8 cellular contexts compared by ENCODE assay signal in the genomic region with DNA sequence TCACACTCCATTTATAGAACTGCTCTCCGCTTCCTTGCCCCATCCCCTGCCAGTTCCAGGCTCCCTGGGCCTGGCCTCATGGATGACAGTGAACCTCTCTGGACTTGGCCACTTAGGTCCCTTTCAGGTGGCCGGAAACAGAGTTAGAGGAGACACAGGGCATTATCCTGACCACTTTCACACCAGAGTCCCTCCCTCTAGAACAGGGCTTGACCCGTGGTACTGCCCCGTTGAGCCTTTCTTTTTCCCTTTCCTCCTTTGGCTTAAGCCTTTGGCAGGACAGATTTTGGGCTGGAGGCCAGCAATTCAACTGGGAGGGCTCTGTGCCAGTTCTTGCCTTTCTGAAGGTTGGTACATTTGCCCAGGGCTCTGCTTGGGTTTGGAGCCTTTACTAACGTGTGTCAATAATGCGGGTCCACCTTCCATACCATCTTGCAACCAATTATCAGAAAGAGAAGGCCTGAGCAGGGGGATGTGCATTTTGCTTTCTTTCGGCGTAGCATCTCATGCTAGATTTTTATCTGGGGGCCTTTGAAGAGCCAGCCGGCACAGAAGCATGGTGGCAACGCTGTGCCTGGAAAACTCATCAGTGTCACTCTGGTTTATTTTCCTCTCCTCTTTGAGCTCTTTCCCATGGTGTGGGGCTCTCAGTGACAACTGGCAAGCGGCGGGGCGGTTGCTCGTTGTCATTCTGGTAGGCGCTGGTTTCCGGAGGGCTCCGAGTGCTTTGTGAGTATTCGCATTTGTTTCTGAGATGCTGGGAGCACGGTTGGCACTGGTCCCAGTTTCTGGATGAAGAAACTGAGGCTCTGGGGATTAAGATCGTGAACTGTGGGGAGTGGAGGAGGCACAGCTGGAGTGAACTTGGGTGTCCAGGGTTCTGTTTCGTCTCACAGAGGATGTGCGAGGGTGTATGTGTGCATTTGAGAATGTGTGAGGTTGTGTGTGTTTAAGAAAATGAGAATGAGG.
DNase-seq lines count a peak whose midpoint lies in the region; ATAC-seq lines count a peak whose summit lies in the region.

No MANE protein-coding gene starts in this region.

- no peak overlapping the region for H3K4me3 Mint-ChIP-seq in stimulated activated naive B cell treated with anti-CD40 and anti-IgM and Interleukin-4, amounts not matched to agents 10 μg/mL and 1 μg/mL and 100 μg/mL, for 72 hours

- DNase-seq in NCI-H2029 (lab: John Stamatoyannopoulos, UW), result peak; percentile 71
- peak in 53 of 58 donors; percentile 34 to 94 (median 76) for DNase-seq in anterior cingulate cortex (lab: John Stamatoyannopoulos, UW)
- DNase-seq in inferior parietal cortex (ENCODE audit: extremely low spot score), result peak; percentile 88
- DNase-seq in stimulated activated naive B cell treated with anti-CD40 and anti-IgM and Interleukin-4, amounts not matched to agents 10 μg/mL and 1 μg/mL and 100 μg/mL, for 72 hours, result no peak
- DNase-seq in NCI-H146 (lab: John Stamatoyannopoulos, UW), result no peak

- H3K27ac Mint-ChIP-seq in stimulated activated naive B cell treated with anti-CD40 and anti-IgM and Interleukin-4, amounts not matched to agents 10 μg/mL and 1 μg/mL and 100 μg/mL, for 72 hours, result peak overlapping the region; percentile 2

- ATAC-seq in stimulated activated naive B cell treated with anti-CD40 and anti-IgM and Interleukin-4, amounts not matched to agents 10 μg/mL and 1 μg/mL and 100 μg/mL, for 72 hours (replicated peaks), result no peak
- no peak for ATAC-seq in GM18873 (IDR thresholded peaks at IDR 0.05; ENCODE audit: low FRiP score, unreplicated experiment)
- ATAC-seq in HG02938 (IDR thresholded peaks at IDR 0.05; ENCODE audit: unreplicated experiment), result no peak
- no peak for ATAC-seq in HG02610 (IDR thresholded peaks at IDR 0.05; ENCODE audit: unreplicated experiment)

- no peaks in the 10 kb centered on the region for H3K9me3 Mint-ChIP-seq in stimulated activated naive B cell treated with anti-CD40 and anti-IgM and Interleukin-4, amounts not matched to agents 10 μg/mL and 1 μg/mL and 100 μg/mL, for 72 hours

- H3K36me3 Mint-ChIP-seq in stimulated activated naive B cell treated with anti-CD40 and anti-IgM and Interleukin-4, amounts not matched to agents 10 μg/mL and 1 μg/mL and 100 μg/mL, for 72 hours, result peaks cover 69 to 81% of the 10 kb centered on the region in 2 donors

- no peaks in the 10 kb centered on the region for H3K27me3 Mint-ChIP-seq in stimulated activated naive B cell treated with anti-CD40 and anti-IgM and Interleukin-4, amounts not matched to agents 10 μg/mL and 1 μg/mL and 100 μg/mL, for 72 hours

- peaks cover 25 to 65% of the 10 kb centered on the region in 2 donors for H3K4me1 Mint-ChIP-seq in stimulated activated naive B cell treated with anti-CD40 and anti-IgM and Interleukin-4, amounts not matched to agents 10 μg/mL and 1 μg/mL and 100 μg/mL, for 72 hours

Comparison
In these comparisons a context has a peak if more than half of its experiments do, and no peak if none do; other contexts are left out.
1. DNase-seq: peak in NCI-H2029 (single experiment), anterior cingulate cortex (53 of 58) and inferior parietal cortex (single experiment); none in stimulated activated naive B cell treated with anti-CD40 and anti-IgM and Interleukin-4, amounts not matched to agents 10 μg/mL and 1 μg/mL and 100 μg/mL, for 72 hours (single experiment) and NCI-H146 (single experiment).